14 cellular contexts compared by ENCODE assay signal in the genomic region with DNA sequence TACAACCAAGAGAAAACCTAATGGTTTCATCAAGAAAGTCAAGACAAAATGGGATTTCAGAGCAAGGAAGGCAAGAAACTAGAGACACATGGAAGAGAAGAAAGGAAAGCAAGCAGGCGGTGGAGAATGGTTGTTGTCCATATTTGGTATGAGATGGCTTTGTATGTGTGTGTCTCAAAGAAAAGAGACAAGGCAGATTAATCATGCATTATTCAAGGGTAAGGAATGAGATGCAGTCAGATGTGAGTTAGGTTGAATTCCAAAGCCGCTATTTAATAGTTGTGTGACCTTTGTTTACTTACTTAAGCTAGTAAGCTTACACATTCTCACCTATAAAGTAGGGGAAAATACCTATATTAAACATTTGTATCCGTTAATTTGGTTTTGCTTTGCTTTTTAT.
DNase-seq lines count a peak whose midpoint lies in the region; ATAC-seq, FAIRE-seq and TF ChIP-seq lines count a peak whose summit lies in the region.
"Had no signal": no experiment of that assay in that cellular context is flagged by ENCODE, and none has a peak within 500 bp of the region (broad histone marks: within the 10 kb centered on the region; RNA-seq: fewer than 3 reads in every experiment).

No MANE protein-coding gene starts in this region.

- H3K27ac Mint-ChIP-seq in activated T-helper 1 cell treated with anti-CD3 and anti-CD28 coated beads, Interleukin-12 subunit alpha, Interleukin-12 subunit beta, Interleukin-2, Interleukin-4 antibody, amounts not matched to agents 30 ng/mL and 10 ng/mL and 1 ng/mL, durations not matched to agents 14 hours and 24 hours and 36 hours: no peak overlapping the region

- H3K9me3 Mint-ChIP-seq in activated T-helper 1 cell treated with anti-CD3 and anti-CD28 coated beads, Interleukin-12 subunit alpha, Interleukin-12 subunit beta, Interleukin-2, Interleukin-4 antibody, amounts not matched to agents 30 ng/mL and 10 ng/mL and 1 ng/mL, durations not matched to agents 14 hours and 24 hours and 36 hours: peaks cover 16% of the 10 kb centered on the region

- peak; percentile 80 for FAIRE-seq in H54 (lab: Jason Lieb, UNC)
- no peak for FAIRE-seq in urothelium cell line (lab: Jason Lieb, UNC)
- FAIRE-seq: TTC549 had no signal

- H3K36me3 Mint-ChIP-seq in activated T-helper 1 cell treated with anti-CD3 and anti-CD28 coated beads, Interleukin-12 subunit alpha, Interleukin-12 subunit beta, Interleukin-2, Interleukin-4 antibody, amounts not matched to agents 30 ng/mL and 10 ng/mL and 1 ng/mL, durations not matched to agents 14 hours and 24 hours and 36 hours (ENCODE audit: low read depth): no peaks in the 10 kb centered on the region

- no peak for TF ChIP-seq CTCF in fibroblast of the aortic adventitia (IDR thresholded peaks at IDR 0.05; ENCODE audit: insufficient read depth, low read length)
- no peak for TF ChIP-seq CTCF in GM20000 (IDR thresholded peaks at IDR 0.05; ENCODE audit: extremely low read depth, missing control alignments)

- TF ChIP-seq POLR2A in H54 (IDR thresholded peaks at IDR 0.05; ENCODE audit: low read depth, low read length): no peak

- no peak overlapping the region for H3K4me3 ChIP-seq in fibroblast of the aortic adventitia (ENCODE audit: low read depth, low read length)

- DNase-seq in H54 (ENCODE audit: insufficient read length, low spot score) (no peak), fibroblast of the aortic adventitia (ENCODE audit: low read depth) (peak; percentile 28), urothelium cell line (ENCODE audit: low spot score) (peak; percentile 12), superior temporal gyrus (ENCODE audit: extremely low spot score) (no peak), GM20000 (ENCODE audit: low spot score) (no peak)
- DNase-seq in activated T-helper 1 cell treated with anti-CD3 and anti-CD28 coated beads, Interleukin-12 subunit alpha, Interleukin-12 subunit beta, Interleukin-2, Interleukin-4 antibody, amounts not matched to agents 30 ng/mL and 10 ng/mL and 1 ng/mL, durations not matched to agents 14 hours and 24 hours and 36 hours (ENCODE audit: low spot score): no peak
- DNase-seq: activated naive CD4-positive, alpha-beta T cell treated with Interleukin-2 at 50 U/mL for 16 hours; Caco-2; GOT3; NCI-H1105 treated with DMSO at 0.1 percent for 48 hours; Right ventricle myocardium superior had no signal

- no peaks in the 10 kb centered on the region for H3K4me1 Mint-ChIP-seq in activated T-helper 1 cell treated with anti-CD3 and anti-CD28 coated beads, Interleukin-12 subunit alpha, Interleukin-12 subunit beta, Interleukin-2, Interleukin-4 antibody, amounts not matched to agents 30 ng/mL and 10 ng/mL and 1 ng/mL, durations not matched to agents 14 hours and 24 hours and 36 hours (ENCODE audit: low read depth)

- intact Hi-C loops in activated T-helper 1 cell treated with anti-CD3 and anti-CD28 coated beads, Interleukin-12 subunit alpha, Interleukin-12 subunit beta, Interleukin-2, Interleukin-4 antibody, amounts not matched to agents 30 ng/mL and 10 ng/mL and 1 ng/mL, durations not matched to agents 14 hours and 24 hours and 36 hours (cut with micrococcal nuclease): no loop called here

- no peaks in the 10 kb centered on the region for H3K27me3 Mint-ChIP-seq in activated T-helper 1 cell treated with anti-CD3 and anti-CD28 coated beads, Interleukin-12 subunit alpha, Interleukin-12 subunit beta, Interleukin-2, Interleukin-4 antibody, amounts not matched to agents 30 ng/mL and 10 ng/mL and 1 ng/mL, durations not matched to agents 14 hours and 24 hours and 36 hours (ENCODE audit: insufficient read depth)

- H3K4me3 Mint-ChIP-seq in activated T-helper 1 cell treated with anti-CD3 and anti-CD28 coated beads, Interleukin-12 subunit alpha, Interleukin-12 subunit beta, Interleukin-2, Interleukin-4 antibody, amounts not matched to agents 30 ng/mL and 10 ng/mL and 1 ng/mL, durations not matched to agents 14 hours and 24 hours and 36 hours: no peak overlapping the region

- ATAC-seq in SK-N-SH treated with all-trans-retinoic acid at 6 μM for 48 hours: peak; percentile 88
- ATAC-seq: sciatic nerve had no signal

TF ChIP-seq in SK-N-SH treated with all-trans-retinoic acid at 6 μM for 48 hours, 23 proteins besides CTCF, POLR2A, EP300 and RAD21:
- no peak for TF ChIP-seq ARNTL (CRISPR knock-in tag; IDR thresholded peaks at IDR 0.05; ENCODE audit: borderline replicate concordance, low read depth)
- TF ChIP-seq, protein P1, sequence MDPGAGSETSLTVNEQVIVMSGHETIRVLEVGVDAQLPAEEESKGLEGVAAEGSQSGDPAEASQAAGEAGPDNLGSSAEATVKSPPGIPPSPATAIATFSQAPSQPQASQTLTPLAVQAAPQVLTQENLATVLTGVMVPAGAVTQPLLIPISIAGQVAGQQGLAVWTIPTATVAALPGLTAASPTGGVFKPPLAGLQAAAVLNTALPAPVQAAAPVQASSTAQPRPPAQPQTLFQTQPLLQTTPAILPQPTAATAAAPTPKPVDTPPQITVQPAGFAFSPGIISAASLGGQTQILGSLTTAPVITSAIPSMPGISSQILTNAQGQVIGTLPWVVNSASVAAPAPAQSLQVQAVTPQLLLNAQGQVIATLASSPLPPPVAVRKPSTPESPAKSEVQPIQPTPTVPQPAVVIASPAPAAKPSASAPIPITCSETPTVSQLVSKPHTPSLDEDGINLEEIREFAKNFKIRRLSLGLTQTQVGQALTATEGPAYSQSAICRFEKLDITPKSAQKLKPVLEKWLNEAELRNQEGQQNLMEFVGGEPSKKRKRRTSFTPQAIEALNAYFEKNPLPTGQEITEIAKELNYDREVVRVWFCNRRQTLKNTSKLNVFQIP (CRISPR knock-in tag; IDR thresholded peaks at IDR 0.05; ENCODE audit: borderline replicate concordance, low read depth): no peak
- no peak for TF ChIP-seq OSR1 (CRISPR knock-in tag; IDR thresholded peaks at IDR 0.05)
- TF ChIP-seq, protein P2, sequence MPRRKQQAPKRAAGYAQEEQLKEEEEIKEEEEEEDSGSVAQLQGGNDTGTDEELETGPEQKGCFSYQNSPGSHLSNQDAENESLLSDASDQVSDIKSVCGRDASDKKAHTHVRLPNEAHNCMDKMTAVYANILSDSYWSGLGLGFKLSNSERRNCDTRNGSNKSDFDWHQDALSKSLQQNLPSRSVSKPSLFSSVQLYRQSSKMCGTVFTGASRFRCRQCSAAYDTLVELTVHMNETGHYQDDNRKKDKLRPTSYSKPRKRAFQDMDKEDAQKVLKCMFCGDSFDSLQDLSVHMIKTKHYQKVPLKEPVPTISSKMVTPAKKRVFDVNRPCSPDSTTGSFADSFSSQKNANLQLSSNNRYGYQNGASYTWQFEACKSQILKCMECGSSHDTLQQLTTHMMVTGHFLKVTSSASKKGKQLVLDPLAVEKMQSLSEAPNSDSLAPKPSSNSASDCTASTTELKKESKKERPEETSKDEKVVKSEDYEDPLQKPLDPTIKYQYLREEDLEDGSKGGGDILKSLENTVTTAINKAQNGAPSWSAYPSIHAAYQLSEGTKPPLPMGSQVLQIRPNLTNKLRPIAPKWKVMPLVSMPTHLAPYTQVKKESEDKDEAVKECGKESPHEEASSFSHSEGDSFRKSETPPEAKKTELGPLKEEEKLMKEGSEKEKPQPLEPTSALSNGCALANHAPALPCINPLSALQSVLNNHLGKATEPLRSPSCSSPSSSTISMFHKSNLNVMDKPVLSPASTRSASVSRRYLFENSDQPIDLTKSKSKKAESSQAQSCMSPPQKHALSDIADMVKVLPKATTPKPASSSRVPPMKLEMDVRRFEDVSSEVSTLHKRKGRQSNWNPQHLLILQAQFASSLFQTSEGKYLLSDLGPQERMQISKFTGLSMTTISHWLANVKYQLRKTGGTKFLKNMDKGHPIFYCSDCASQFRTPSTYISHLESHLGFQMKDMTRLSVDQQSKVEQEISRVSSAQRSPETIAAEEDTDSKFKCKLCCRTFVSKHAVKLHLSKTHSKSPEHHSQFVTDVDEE (CRISPR knock-in tag; IDR thresholded peaks at IDR 0.05): no peak
- TF ChIP-seq BACH2 (CRISPR knock-in tag; IDR thresholded peaks at IDR 0.05; ENCODE audit: borderline replicate concordance): no peak
- TF ChIP-seq TOX (CRISPR knock-in tag; IDR thresholded peaks at IDR 0.05; ENCODE audit: borderline replicate concordance): no peak
- TF ChIP-seq ZNF8 (CRISPR knock-in tag; IDR thresholded peaks at IDR 0.05): no peak
- no peak for TF ChIP-seq CSDC2 (CRISPR knock-in tag; IDR thresholded peaks at IDR 0.05)

Comparison
In these comparisons a context has a peak if more than half of its experiments do, and no peak if none do; other contexts are left out.
1. DNase-seq: peak in fibroblast of the aortic adventitia (single experiment) and urothelium cell line (single experiment); none in H54 (single experiment), superior temporal gyrus (single experiment), GM20000 (single experiment) and activated T-helper 1 cell treated with anti-CD3 and anti-CD28 coated beads, Interleukin-12 subunit alpha, Interleukin-12 subunit beta, Interleukin-2, Interleukin-4 antibody, amounts not matched to agents 30 ng/mL and 10 ng/mL and 1 ng/mL, durations not matched to agents 14 hours and 24 hours and 36 hours (single experiment).